ENCODE assay signal across 16 cellular contexts in genomic region chr1:10738125-10738746, GRCh38. TPM values are rescaled to one million over a fixed set of nuclear protein-coding genes. Genes with fewer than 3 reads are reported as not detected.
DNase-seq lines count a peak whose midpoint lies in the region; ATAC-seq and TF ChIP-seq lines count a peak whose summit lies in the region.
"Had no signal": no experiment of that assay in that cellular context is flagged by ENCODE, and none has a peak within 500 bp of the region (broad histone marks: within the 10 kb centered on the region; RNA-seq: fewer than 3 reads in every experiment).

No MANE protein-coding gene starts in this region.

- WGBS in suprapubic skin, result 61% methylated on average over 13 of the region's 16 CpGs

- no peaks in the 10 kb centered on the region for H3K9me3 Mint-ChIP-seq in activated T-helper 2 cell treated with anti-CD3 and anti-CD28 coated beads, Interferon-gamma antibody, Interleukin-2, Interleukin-4, amounts not matched to agents 10 μg/mL and 5 μg/mL and 100 μg/mL, durations not matched to agents 14 hours and 24 hours and 36 hours
- H3K9me3 Mint-ChIP-seq: activated B cell treated with CpG ODN at 0.5 μM for 24 hours; activated naive CD4-positive, alpha-beta T cell treated with anti-CD3 and anti-CD28 coated beads, Interleukin-2, amount 50 U/mL, for 24 hours; nephron progenitor cell had no signal

- H3K27me3 Mint-ChIP-seq in activated T-helper 2 cell treated with anti-CD3 and anti-CD28 coated beads, Interferon-gamma antibody, Interleukin-2, Interleukin-4, amounts not matched to agents 10 μg/mL and 5 μg/mL and 100 μg/mL, durations not matched to agents 14 hours and 24 hours and 36 hours (ENCODE audit: low read depth), result peaks cover 6% of the 10 kb centered on the region

- TF ChIP-seq POLR2A in suprapubic skin (IDR thresholded peaks at IDR 0.05) (no peak), erythroblast (IDR thresholded peaks at IDR 0.05; ENCODE audit: low read length) (no peak)

- DNase-seq in NCI-H2081 (lab: John Stamatoyannopoulos, UW) (peak; percentile 35 to 63), NCI-H2081 treated with DMSO at 0.1 percent for 48 hours (lab: John Stamatoyannopoulos, UW) (no peak), left lung (no peak), suprapubic skin (ENCODE audit: low spot score in 2 of 2) (no peak), NCI-H2227 treated with DMSO at 0.1 percent for 48 hours (lab: John Stamatoyannopoulos, UW) (no peak), erythroblast (lab: John Stamatoyannopoulos, UW) (no peak)
- DNase-seq in activated T-helper 2 cell treated with anti-CD3 and anti-CD28 coated beads, Interferon-gamma antibody, Interleukin-2, Interleukin-4, amounts not matched to agents 10 μg/mL and 5 μg/mL and 100 μg/mL, durations not matched to agents 14 hours and 24 hours and 36 hours (ENCODE audit: low spot score), result no peak
- DNase-seq: activated B cell treated with CpG ODN at 0.5 μM for 24 hours; activated CD8-positive, alpha-beta memory T cell treated with anti-CD3 and anti-CD28 coated beads, Interleukin-2, amount 50 U/mL, for 4 hours; KBM-7; nephron progenitor cell; sigmoid colon; stimulated activated naive CD4-positive, alpha-beta T cell had no signal

- no peak for TF ChIP-seq EP300 in suprapubic skin (IDR thresholded peaks at IDR 0.05)

- peaks cover 1% of the 10 kb centered on the region for H3K4me1 Mint-ChIP-seq in activated T-helper 2 cell treated with anti-CD3 and anti-CD28 coated beads, Interferon-gamma antibody, Interleukin-2, Interleukin-4, amounts not matched to agents 10 μg/mL and 5 μg/mL and 100 μg/mL, durations not matched to agents 14 hours and 24 hours and 36 hours (ENCODE audit: low read depth)
- H3K4me1 Mint-ChIP-seq: activated B cell treated with CpG ODN at 0.5 μM for 24 hours had no signal

- no peak overlapping the region for H3K27ac Mint-ChIP-seq in activated T-helper 2 cell treated with anti-CD3 and anti-CD28 coated beads, Interferon-gamma antibody, Interleukin-2, Interleukin-4, amounts not matched to agents 10 μg/mL and 5 μg/mL and 100 μg/mL, durations not matched to agents 14 hours and 24 hours and 36 hours
- H3K27ac Mint-ChIP-seq: activated B cell treated with CpG ODN at 0.5 μM for 24 hours; activated naive CD4-positive, alpha-beta T cell treated with anti-CD3 and anti-CD28 coated beads, Interleukin-2, amount 50 U/mL, for 24 hours; nephron progenitor cell had no signal

- peaks cover 7 to 16% of the 10 kb centered on the region in 2 donors for H3K4me1 ChIP-seq in left lung
- H3K4me1 ChIP-seq in suprapubic skin, result peaks cover 48% of the 10 kb centered on the region

- H3K9me3 ChIP-seq in left lung (no peaks in the 10 kb centered on the region), suprapubic skin (no peaks in the 10 kb centered on the region)
- H3K9me3 ChIP-seq: gastroesophageal sphincter, sigmoid colon had no signal

- H3K4me3 ChIP-seq in left lung, result no peak overlapping the region
- H3K4me3 ChIP-seq in suprapubic skin, result no peak overlapping the region
- H3K4me3 ChIP-seq: gastroesophageal sphincter, sigmoid colon had no signal

- intact Hi-C loops in left lung (cut with DNase I), result no loop called here
- intact Hi-C loops in activated T-helper 2 cell treated with anti-CD3 and anti-CD28 coated beads, Interferon-gamma antibody, Interleukin-2, Interleukin-4, amounts not matched to agents 10 μg/mL and 5 μg/mL and 100 μg/mL, durations not matched to agents 14 hours and 24 hours and 36 hours (cut with micrococcal nuclease), result no loop called here

- no peaks in the 10 kb centered on the region for H3K36me3 Mint-ChIP-seq in activated T-helper 2 cell treated with anti-CD3 and anti-CD28 coated beads, Interferon-gamma antibody, Interleukin-2, Interleukin-4, amounts not matched to agents 10 μg/mL and 5 μg/mL and 100 μg/mL, durations not matched to agents 14 hours and 24 hours and 36 hours (ENCODE audit: low read depth)
- H3K36me3 Mint-ChIP-seq: activated naive CD4-positive, alpha-beta T cell treated with anti-CD3 and anti-CD28 coated beads, Interleukin-2, amount 50 U/mL, for 24 hours had no signal

- H3K27me3 ChIP-seq in left lung (no peaks in the 10 kb centered on the region), suprapubic skin (peaks cover 11% of the 10 kb centered on the region)
- H3K27me3 ChIP-seq: gastroesophageal sphincter, sigmoid colon had no signal

- TF ChIP-seq CTCF in VCaP (conservative IDR thresholded peaks at IDR 0.05) (no peak), left lung (IDR thresholded peaks at IDR 0.05) (no peak), suprapubic skin (IDR thresholded peaks at IDR 0.05) (no peak)

- no peak overlapping the region for H3K4me3 Mint-ChIP-seq in activated T-helper 2 cell treated with anti-CD3 and anti-CD28 coated beads, Interferon-gamma antibody, Interleukin-2, Interleukin-4, amounts not matched to agents 10 μg/mL and 5 μg/mL and 100 μg/mL, durations not matched to agents 14 hours and 24 hours and 36 hours (ENCODE audit: low read depth)
- H3K4me3 Mint-ChIP-seq: activated B cell treated with CpG ODN at 0.5 μM for 24 hours; activated naive CD4-positive, alpha-beta T cell treated with anti-CD3 and anti-CD28 coated beads, Interleukin-2, amount 50 U/mL, for 24 hours; nephron progenitor cell had no signal

- H3K27ac ChIP-seq in VCaP (peak overlapping the region; percentile 87), left lung (peak overlapping the region in 1 of 2 donors; percentile 55), suprapubic skin (peak overlapping the region; percentile 58)

- H3K36me3 ChIP-seq in left lung (no peaks in the 10 kb centered on the region), suprapubic skin (no peaks in the 10 kb centered on the region)
- H3K36me3 ChIP-seq: gastroesophageal sphincter, sigmoid colon had no signal

- ATAC-seq in left lung, result peak; percentile 12

RNA-seq across cellular contexts. Expression of gene CASZ1, which starts 58.2 kb away (rescaled TPM):
- total RNA-seq in left lung (10 to 100 TPM; 41.8 to 44.0 TPM), suprapubic skin (100 to 1,000 TPM; 106 to 229 (median 160) TPM)
- 8.6 and 9.9 TPM in 2 replicates for total RNA-seq in activated T-helper 2 cell treated with anti-CD3 and anti-CD28 coated beads, Interferon-gamma antibody, Interleukin-2, Interleukin-4, amounts not matched to agents 10 μg/mL and 5 μg/mL and 100 μg/mL, durations not matched to agents 14 hours and 24 hours and 36 hours

Comparison
In these comparisons a context has a peak if more than half of its experiments do, and no peak if none do; other contexts are left out.
1. DNase-seq: peak in NCI-H2081 (2 of 2); none in NCI-H2081 treated with DMSO at 0.1 percent for 48 hours (single experiment), left lung (0 of 2), suprapubic skin (0 of 2), NCI-H2227 treated with DMSO at 0.1 percent for 48 hours (single experiment), activated T-helper 2 cell treated with anti-CD3 and anti-CD28 coated beads, Interferon-gamma antibody, Interleukin-2, Interleukin-4, amounts not matched to agents 10 μg/mL and 5 μg/mL and 100 μg/mL, durations not matched to agents 14 hours and 24 hours and 36 hours (single experiment) and erythroblast (0 of 2).